8 cellular contexts compared by ENCODE assay signal in genomic region chrX:22135994-22136684, GRCh38.
A peak's percentile ranks its signal among the peaks of the same experiment; 100 is the strongest.
DNase-seq lines count a peak whose midpoint lies in the region; ATAC-seq, FAIRE-seq and TF ChIP-seq lines count a peak whose summit lies in the region.

No MANE protein-coding gene starts in this region.

- no peak for TF ChIP-seq POLR2A in NB4 (IDR thresholded peaks at IDR 0.05; ENCODE audit: extremely low read depth, insufficient read length)

- DNase-seq in EH (ENCODE audit: low read depth) (peak; percentile 55), NB4 (ENCODE audit: low read depth) (peak; percentile 35), fibroblast of villous mesenchyme (ENCODE audit: low read depth) (peak; percentile 57), omental fat pad (ENCODE audit: low spot score) (no peak)

- FAIRE-seq in A204.1 (lab: Jason Lieb, UNC) (peak; percentile 83), TTC549 (lab: Jason Lieb, UNC) (peak; percentile 85)

- ATAC-seq in omental fat pad (ENCODE audit: low FRiP score) (peak; percentile 85), GM18520 (IDR thresholded peaks at IDR 0.05; ENCODE audit: unreplicated experiment) (no peak), GM19397 (IDR thresholded peaks at IDR 0.05; ENCODE audit: unreplicated experiment) (no peak)

- no peak overlapping the region for H3K4me3 ChIP-seq in NB4 (ENCODE audit: low read depth, low read length)
- H3K4me3 ChIP-seq in fibroblast of villous mesenchyme (ENCODE audit: low read depth, low read length), result no peak overlapping the region

- TF ChIP-seq CTCF in NB4 (IDR thresholded peaks at IDR 0.05; ENCODE audit: low read depth, low read length), result peak; percentile 25
- peak; percentile 64 for TF ChIP-seq CTCF in fibroblast of villous mesenchyme (IDR thresholded peaks at IDR 0.05; ENCODE audit: insufficient read depth, low read depth, low read length)
- no peak for TF ChIP-seq CTCF in omental fat pad (IDR thresholded peaks at IDR 0.05)

Comparison
In these comparisons a context has a peak if more than half of its experiments do, and no peak if none do; other contexts are left out.
1. CTCF ChIP-seq: peak in NB4 (single experiment) and fibroblast of villous mesenchyme (single experiment); none in omental fat pad (0 of 3).